ENCODE assay signal across 22 cellular contexts in the genomic region with DNA sequence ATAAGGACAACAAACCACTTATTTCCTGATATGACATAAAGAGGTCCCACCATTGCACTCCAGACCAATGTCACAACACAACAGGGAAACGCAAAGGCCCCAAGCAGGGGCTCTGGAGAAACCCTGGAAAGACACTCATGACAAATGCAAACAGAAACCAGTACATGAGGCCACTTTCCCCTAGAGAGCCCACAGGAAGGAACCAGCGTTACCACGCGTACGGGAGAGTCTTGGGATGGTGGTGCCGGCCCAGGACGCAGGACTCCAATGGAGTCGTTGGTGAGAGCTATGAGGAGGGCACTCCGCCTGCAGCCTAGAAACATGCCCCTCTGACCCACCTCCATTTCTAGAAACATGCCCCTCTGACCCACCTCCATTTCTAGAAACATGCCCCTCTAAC. TPM values are rescaled to one million over a fixed set of nuclear protein-coding genes. Genes with fewer than 3 reads are reported as not detected.
"Had no signal": no experiment of that assay in that cellular context is flagged by ENCODE, and none has a peak within 500 bp of the region (broad histone marks: within the 10 kb centered on the region; RNA-seq: fewer than 3 reads in every experiment).

No MANE protein-coding gene starts in this region.

- H3K9me3 Mint-ChIP-seq: activated CD4-positive, alpha-beta memory T cell treated with anti-CD3 and anti-CD28 coated beads, Interleukin-2, amount 10 ng/mL, durations not matched to agents 7 days and 5 days; activated T-helper 2 cell treated with anti-CD3 and anti-CD28 coated beads, Interferon-gamma antibody, Interleukin-2, Interleukin-4, amounts not matched to agents 10 μg/mL and 5 μg/mL and 100 μg/mL, durations not matched to agents 14 hours and 24 hours and 36 hours; endodermal cell; naive B cell; neural crest cell; type B pancreatic cell had no signal

- H3K27ac Mint-ChIP-seq: activated CD4-positive, alpha-beta memory T cell treated with anti-CD3 and anti-CD28 coated beads, Interleukin-2, amount 10 ng/mL, durations not matched to agents 7 days and 5 days; activated naive CD8-positive, alpha-beta T cell; activated T-helper 2 cell treated with anti-CD3 and anti-CD28 coated beads, Interferon-gamma antibody, Interleukin-2, Interleukin-4, amounts not matched to agents 10 μg/mL and 5 μg/mL and 100 μg/mL, durations not matched to agents 14 hours and 24 hours and 36 hours; endodermal cell; type B pancreatic cell had no signal

- H3K27me3 Mint-ChIP-seq: activated CD4-positive, alpha-beta memory T cell treated with anti-CD3 and anti-CD28 coated beads, Interleukin-2, amount 10 ng/mL, durations not matched to agents 7 days and 5 days; activated naive CD8-positive, alpha-beta T cell; naive B cell; type B pancreatic cell had no signal

- H3K9me3 ChIP-seq: adrenal gland, gastroesophageal sphincter, sigmoid colon, thoracic aorta had no signal

- DNase-seq: activated CD4-positive, alpha-beta memory T cell treated with anti-CD3 and anti-CD28 coated beads, Interleukin-2, amount 10 ng/mL, durations not matched to agents 7 days and 5 days; activated CD4-positive, alpha-beta T cell treated with anti-CD3 and anti-CD28 coated beads for 48 hours; activated naive CD4-positive, alpha-beta T cell; adrenal gland; central memory CD4-positive, alpha-beta T cell; endodermal cell; naive B cell; sigmoid colon; stimulated activated CD4-positive, alpha-beta T cell treated with anti-CD3 and anti-CD28 coated beads, Interleukin-4, amount 100 ng/mL, for 1 hour; stimulated activated naive CD4-positive, alpha-beta T cell treated with Interleukin-2 at 50 U/mL for 16 hours; T1000 had no signal

- H3K4me3 ChIP-seq: adrenal gland, coronary artery, gastroesophageal sphincter, lung, sigmoid colon, smooth muscle cell, thoracic aorta had no signal

- H3K4me1 Mint-ChIP-seq: endodermal cell, neural crest cell had no signal

- H3K27ac ChIP-seq: adrenal gland, coronary artery, epithelial cell of prostate, gastroesophageal sphincter, sigmoid colon, thoracic aorta had no signal

- ATAC-seq: gastroesophageal sphincter, left lobe of liver had no signal

- H3K27me3 ChIP-seq: adrenal gland, gastroesophageal sphincter, sigmoid colon had no signal

- H3K4me3 Mint-ChIP-seq: activated CD4-positive, alpha-beta memory T cell treated with anti-CD3 and anti-CD28 coated beads, Interleukin-2, amount 10 ng/mL, durations not matched to agents 7 days and 5 days; activated naive CD8-positive, alpha-beta T cell; endodermal cell; neural crest cell; type B pancreatic cell had no signal

- H3K4me1 ChIP-seq: adrenal gland, gastroesophageal sphincter, sigmoid colon had no signal

RNA-seq across cellular contexts. Expression of a gene that starts 52.7 kb away (rescaled TPM):
- total RNA-seq: left lobe of liver had no signal
